ENCODE assay signal across 1 cellular context in the genomic region with DNA sequence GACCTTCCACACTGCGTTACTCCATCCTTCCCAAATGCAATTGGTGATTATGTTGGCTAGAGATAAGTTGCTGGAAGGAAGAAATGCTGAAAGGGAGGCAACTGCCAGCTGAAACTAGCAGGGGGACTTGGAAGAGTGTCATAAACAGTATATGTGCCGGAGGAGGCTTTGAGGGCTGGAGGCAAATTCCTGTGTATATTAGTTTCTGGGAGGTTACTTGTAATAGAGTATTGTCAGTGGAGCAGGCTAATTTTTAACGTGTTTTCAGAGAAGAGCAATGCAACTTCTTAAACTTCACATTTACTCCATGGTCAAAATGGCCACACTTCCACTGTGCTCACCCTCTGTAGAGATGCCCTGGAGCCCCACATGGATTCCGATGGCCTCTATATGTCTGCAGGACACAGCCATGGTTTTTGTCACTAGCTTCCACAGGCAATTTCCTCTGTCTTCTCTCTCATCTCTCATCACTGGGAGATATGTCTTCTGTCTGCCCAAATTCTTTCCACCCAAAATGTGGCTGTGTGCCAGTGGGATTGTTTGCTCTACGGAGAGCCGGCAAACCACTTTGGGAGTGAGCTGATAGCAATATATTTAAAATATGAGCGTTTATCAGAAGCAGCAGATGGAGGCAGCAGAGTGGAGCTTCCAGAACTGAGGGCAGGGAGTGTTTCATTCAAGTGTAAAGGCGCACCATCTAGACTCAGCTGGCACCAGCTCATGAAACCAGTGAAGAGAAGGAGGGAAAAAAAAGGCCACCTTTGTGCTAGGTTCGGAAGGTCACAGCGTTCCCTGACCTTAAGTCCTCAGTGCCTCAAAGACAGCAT.
TF ChIP-seq lines count a peak whose summit lies in the region.

No MANE protein-coding gene starts in this region.

TF ChIP-seq in K562, 482 proteins besides CTCF, POLR2A, EP300 and RAD21 (continued from another document and continues in another):
- TF ChIP-seq, protein P1, sequence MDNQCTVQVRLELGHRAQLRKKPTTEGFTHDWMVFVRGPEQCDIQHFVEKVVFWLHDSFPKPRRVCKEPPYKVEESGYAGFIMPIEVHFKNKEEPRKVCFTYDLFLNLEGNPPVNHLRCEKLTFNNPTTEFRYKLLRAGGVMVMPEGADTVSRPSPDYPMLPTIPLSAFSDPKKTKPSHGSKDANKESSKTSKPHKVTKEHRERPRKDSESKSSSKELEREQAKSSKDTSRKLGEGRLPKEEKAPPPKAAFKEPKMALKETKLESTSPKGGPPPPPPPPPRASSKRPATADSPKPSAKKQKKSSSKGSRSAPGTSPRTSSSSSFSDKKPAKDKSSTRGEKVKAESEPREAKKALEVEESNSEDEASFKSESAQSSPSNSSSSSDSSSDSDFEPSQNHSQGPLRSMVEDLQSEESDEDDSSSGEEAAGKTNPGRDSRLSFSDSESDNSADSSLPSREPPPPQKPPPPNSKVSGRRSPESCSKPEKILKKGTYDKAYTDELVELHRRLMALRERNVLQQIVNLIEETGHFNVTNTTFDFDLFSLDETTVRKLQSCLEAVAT (IDR thresholded peaks at IDR 0.05) = peak in 1 of 2 experiments; percentile 51; a peak in 1 of 4 replicates
- TF ChIP-seq, protein P2, sequence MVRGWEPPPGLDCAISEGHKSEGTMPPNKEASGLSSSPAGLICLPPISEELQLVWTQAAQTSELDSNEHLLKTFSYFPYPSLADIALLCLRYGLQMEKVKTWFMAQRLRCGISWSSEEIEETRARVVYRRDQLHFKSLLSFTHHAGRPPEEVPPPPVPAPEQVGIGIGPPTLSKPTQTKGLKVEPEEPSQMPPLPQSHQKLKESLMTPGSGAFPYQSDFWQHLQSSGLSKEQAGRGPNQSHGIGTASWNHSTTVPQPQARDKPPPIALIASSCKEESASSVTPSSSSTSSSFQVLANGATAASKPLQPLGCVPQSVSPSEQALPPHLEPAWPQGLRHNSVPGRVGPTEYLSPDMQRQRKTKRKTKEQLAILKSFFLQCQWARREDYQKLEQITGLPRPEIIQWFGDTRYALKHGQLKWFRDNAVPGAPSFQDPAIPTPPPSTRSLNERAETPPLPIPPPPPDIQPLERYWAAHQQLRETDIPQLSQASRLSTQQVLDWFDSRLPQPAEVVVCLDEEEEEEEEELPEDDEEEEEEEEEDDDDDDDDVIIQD (CRISPR knock-in tag; IDR thresholded peaks at IDR 0.05) = no peak
- TF ChIP-seq, protein P3, sequence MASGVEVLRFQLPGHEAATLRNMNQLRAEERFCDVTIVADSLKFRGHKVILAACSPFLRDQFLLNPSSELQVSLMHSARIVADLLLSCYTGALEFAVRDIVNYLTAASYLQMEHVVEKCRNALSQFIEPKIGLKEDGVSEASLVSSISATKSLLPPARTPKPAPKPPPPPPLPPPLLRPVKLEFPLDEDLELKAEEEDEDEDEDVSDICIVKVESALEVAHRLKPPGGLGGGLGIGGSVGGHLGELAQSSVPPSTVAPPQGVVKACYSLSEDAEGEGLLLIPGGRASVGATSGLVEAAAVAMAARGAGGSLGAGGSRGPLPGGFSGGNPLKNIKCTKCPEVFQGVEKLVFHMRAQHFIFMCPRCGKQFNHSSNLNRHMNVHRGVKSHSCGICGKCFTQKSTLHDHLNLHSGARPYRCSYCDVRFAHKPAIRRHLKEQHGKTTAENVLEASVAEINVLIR (CRISPR knock-in tag; IDR thresholded peaks at IDR 0.05) = no peak
- no peak for TF ChIP-seq NFIX (CRISPR knock-in tag; IDR thresholded peaks at IDR 0.05; ENCODE audit: low read depth)
- TF ChIP-seq NONO (IDR thresholded peaks at IDR 0.05; ENCODE audit: low read depth in 2 of 2, low read length in 1 of 2) = no peak
- TF ChIP-seq PHB2 (IDR thresholded peaks at IDR 0.05; ENCODE audit: low read depth) = 0 out of 2 replicates have a peak, but pooled peaks have one; percentile 51
- TF ChIP-seq ZNF444 (CRISPR knock-in tag; IDR thresholded peaks at IDR 0.05) = no peak
- no peak for TF ChIP-seq NR2F6 (CRISPR knock-in tag; IDR thresholded peaks at IDR 0.05)
- TF ChIP-seq RAD51 (IDR thresholded peaks at IDR 0.05; ENCODE audit: borderline replicate concordance, low read depth) = no peak
- no peak for TF ChIP-seq ZKSCAN3 (CRISPR knock-in tag; IDR thresholded peaks at IDR 0.05)
- TF ChIP-seq POU5F1 (IDR thresholded peaks at IDR 0.05; ENCODE audit: borderline replicate concordance, low read depth, low read length, partially characterized antibody) = no peak
- TF ChIP-seq MAZ (CRISPR knock-in tag; conservative IDR thresholded peaks at IDR 0.05 in 1 of 2, IDR thresholded peaks at IDR 0.05 in 1 of 2) = no peak
- no peak for TF ChIP-seq KHSRP (IDR thresholded peaks at IDR 0.05)
- TF ChIP-seq, protein P4, sequence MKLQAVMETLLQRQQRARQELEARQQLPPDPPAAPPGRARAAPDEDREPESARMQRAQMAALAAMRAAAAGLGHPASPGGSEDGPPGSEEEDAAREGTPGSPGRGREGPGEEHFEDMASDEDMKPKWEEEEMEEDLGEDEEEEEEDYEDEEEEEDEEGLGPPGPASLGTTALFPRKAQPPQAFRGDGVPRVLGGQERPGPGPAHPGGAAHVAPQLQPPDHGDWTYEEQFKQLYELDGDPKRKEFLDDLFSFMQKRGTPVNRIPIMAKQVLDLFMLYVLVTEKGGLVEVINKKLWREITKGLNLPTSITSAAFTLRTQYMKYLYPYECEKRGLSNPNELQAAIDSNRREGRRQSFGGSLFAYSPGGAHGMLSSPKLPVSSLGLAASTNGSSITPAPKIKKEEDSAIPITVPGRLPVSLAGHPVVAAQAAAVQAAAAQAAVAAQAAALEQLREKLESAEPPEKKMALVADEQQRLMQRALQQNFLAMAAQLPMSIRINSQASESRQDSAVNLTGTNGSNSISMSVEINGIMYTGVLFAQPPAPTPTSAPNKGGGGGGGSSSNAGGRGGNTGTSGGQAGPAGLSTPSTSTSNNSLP (IDR thresholded peaks at IDR 0.05; ENCODE audit: borderline replicate concordance, low read depth, low read length) = peak; percentile 85
- no peak for TF ChIP-seq NFE2 (IDR thresholded peaks at IDR 0.05; ENCODE audit: low read depth)
- peak; percentile 77 for TF ChIP-seq CTBP1 (IDR thresholded peaks at IDR 0.05; ENCODE audit: borderline replicate concordance)
- TF ChIP-seq ZNF707 (CRISPR knock-in tag; conservative IDR thresholded peaks at IDR 0.05) = no peak
- TF ChIP-seq, protein P5, sequence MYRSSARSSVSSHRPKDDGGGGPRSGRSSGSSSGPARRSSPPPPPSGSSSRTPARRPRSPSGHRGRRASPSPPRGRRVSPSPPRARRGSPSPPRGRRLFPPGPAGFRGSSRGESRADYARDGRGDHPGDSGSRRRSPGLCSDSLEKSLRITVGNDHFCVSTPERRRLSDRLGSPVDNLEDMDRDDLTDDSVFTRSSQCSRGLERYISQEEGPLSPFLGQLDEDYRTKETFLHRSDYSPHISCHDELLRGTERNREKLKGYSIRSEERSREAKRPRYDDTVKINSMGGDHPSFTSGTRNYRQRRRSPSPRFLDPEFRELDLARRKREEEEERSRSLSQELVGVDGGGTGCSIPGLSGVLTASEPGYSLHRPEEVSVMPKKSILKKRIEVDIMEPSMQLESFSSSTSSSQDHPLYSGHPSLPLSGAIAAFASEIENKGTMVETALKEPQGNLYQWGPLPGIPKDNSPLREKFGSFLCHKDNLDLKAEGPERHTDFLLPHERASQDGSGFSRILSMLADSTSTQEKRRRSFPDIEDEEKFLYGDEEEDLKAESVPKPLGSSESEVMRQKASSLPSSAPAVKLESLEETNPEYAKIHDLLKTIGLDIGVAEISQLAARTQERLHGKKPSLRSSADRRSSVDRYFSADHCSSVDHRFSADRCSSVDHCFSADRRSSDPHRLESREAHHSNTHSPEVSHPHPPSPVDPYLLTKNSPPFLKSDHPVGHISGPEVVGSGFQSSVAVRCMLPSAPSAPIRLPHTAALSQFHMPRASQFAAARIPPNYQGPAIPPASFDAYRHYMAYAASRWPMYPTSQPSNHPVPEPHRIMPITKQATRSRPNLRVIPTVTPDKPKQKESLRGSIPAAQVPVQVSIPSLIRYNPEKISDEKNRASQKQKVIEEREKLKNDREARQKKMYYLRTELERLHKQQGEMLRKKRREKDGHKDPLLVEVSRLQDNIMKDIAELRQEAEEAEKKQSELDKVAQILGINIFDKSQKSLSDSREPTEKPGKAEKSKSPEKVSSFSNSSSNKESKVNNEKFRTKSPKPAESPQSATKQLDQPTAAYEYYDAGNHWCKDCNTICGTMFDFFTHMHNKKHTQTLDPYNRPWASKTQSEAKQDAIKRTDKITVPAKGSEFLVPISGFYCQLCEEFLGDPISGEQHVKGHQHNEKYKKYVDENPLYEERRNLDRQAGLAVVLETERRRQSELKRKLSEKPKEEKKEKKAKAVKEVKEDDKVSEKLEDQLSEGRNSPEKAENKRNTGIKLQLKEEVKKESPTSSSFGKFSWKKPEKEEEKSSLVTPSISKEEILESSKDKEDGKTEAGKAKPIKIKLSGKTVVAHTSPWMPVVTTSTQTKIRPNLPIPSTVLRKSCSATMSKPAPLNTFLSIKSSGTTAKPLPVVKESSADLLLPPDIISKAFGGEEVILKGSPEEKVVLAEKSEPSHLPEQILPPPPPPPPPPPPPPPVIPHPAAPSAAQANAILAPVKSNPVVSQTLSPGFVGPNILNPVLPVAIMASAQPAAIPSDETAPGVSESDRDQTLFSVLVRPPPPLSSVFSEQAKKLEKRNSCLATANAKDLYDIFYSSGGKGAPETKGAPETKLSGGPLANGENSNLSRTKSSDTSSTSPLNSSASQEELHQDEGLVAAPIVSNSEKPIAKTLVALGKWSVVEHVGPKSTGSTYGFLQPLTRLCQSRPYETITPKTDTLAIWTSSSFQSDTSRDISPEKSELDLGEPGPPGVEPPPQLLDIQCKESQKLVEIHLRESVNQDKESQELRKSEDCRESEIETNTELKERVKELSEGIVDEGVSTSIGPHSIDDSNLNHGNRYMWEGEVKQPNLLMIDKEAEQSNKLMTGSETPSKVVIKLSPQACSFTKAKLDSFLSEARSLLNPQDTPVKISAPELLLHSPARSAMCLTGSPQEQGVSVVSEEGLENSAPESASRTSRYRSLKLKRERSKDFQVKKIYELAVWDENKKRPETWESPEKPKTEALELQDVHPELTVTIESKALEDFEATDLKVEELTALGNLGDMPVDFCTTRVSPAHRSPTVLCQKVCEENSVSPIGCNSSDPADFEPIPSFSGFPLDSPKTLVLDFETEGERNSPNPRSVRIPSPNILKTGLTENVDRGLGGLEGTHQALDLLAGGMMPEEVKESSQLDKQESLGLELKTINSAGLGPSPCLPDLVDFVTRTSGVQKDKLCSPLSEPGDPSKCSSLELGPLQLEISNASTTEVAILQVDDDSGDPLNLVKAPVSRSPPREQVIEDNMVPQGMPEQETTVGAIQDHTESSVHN (IDR thresholded peaks at IDR 0.05; ENCODE audit: borderline replicate concordance in 1 of 2, low read depth in 1 of 2) = no peak
- TF ChIP-seq XRCC4 (IDR thresholded peaks at IDR 0.05; ENCODE audit: extremely low read depth, insufficient read depth, insufficient read length) = no peak
- no peak for TF ChIP-seq CHD2 (IDR thresholded peaks at IDR 0.05; ENCODE audit: low read depth, low read length)
- TF ChIP-seq, protein P6, sequence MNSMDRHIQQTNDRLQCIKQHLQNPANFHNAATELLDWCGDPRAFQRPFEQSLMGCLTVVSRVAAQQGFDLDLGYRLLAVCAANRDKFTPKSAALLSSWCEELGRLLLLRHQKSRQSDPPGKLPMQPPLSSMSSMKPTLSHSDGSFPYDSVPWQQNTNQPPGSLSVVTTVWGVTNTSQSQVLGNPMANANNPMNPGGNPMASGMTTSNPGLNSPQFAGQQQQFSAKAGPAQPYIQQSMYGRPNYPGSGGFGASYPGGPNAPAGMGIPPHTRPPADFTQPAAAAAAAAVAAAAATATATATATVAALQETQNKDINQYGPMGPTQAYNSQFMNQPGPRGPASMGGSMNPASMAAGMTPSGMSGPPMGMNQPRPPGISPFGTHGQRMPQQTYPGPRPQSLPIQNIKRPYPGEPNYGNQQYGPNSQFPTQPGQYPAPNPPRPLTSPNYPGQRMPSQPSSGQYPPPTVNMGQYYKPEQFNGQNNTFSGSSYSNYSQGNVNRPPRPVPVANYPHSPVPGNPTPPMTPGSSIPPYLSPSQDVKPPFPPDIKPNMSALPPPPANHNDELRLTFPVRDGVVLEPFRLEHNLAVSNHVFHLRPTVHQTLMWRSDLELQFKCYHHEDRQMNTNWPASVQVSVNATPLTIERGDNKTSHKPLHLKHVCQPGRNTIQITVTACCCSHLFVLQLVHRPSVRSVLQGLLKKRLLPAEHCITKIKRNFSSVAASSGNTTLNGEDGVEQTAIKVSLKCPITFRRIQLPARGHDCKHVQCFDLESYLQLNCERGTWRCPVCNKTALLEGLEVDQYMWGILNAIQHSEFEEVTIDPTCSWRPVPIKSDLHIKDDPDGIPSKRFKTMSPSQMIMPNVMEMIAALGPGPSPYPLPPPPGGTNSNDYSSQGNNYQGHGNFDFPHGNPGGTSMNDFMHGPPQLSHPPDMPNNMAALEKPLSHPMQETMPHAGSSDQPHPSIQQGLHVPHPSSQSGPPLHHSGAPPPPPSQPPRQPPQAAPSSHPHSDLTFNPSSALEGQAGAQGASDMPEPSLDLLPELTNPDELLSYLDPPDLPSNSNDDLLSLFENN (IDR thresholded peaks at IDR 0.05; ENCODE audit: low read depth in 2 of 2, low read length in 2 of 2) = peak in 1 of 2 experiments; percentile 81; a peak in 2 of 4 replicates
- TF ChIP-seq, protein P7, sequence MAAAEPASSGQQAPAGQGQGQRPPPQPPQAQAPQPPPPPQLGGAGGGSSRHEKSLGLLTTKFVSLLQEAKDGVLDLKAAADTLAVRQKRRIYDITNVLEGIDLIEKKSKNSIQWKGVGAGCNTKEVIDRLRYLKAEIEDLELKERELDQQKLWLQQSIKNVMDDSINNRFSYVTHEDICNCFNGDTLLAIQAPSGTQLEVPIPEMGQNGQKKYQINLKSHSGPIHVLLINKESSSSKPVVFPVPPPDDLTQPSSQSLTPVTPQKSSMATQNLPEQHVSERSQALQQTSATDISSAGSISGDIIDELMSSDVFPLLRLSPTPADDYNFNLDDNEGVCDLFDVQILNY (CRISPR knock-in tag; IDR thresholded peaks at IDR 0.05) = no peak
- TF ChIP-seq ZNF232 (CRISPR knock-in tag; IDR thresholded peaks at IDR 0.05) = no peak
- peak; percentile 30 for TF ChIP-seq TBP (optimal IDR thresholded peaks at IDR 0.05; ENCODE audit: low read depth, low read length)
- no peak for TF ChIP-seq ZBTB7A (IDR thresholded peaks at IDR 0.05; ENCODE audit: borderline replicate concordance, control insufficient read depth, low read depth, low read length)
- TF ChIP-seq DPF2 (IDR thresholded peaks at IDR 0.05) = peak; percentile 92
- TF ChIP-seq SMAD2 (IDR thresholded peaks at IDR 0.05; ENCODE audit: low read depth, low read length) = no peak
- no peak for TF ChIP-seq IFI16 (CRISPR knock-in tag; IDR thresholded peaks at IDR 0.05)
- no peak for TF ChIP-seq RBM39 (optimal IDR thresholded peaks at IDR 0.05; ENCODE audit: low read depth, low read length)
- TF ChIP-seq SMARCE1 (IDR thresholded peaks at IDR 0.05) = peak; percentile 82
